8 cellular contexts compared by ENCODE assay signal in the genomic region with DNA sequence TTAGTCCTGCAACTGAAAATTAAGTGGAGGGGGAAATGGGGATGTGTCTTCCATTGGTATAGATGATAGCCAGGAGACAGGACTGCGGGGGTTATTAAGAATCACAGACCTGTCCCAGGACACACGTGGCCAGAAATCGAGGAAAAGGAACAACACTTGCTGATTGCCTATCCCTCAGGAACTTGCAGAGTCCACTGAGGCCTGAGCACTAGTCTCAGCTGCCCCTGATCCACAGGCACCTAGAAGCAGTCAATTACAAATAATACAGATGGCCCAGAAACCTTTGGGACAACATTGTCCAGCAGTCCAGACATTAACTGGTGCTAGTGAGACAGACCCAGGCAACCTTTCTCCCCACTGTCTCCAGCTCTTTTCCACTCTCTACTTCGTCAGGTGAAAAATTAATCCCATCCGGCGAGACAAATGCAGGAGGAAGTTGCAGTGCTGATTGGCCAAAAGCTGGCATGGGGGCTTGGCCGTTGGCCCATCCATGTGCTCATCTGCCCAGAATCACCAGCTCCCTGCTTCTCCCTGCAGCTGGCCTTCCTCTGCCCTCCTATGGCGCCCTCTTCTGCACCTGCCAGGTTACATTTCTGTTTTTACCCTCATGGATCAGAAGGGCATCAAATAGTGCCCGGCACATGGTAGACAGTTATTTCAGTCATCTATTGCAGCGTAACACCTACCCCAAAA. TPM values are rescaled to one million over a fixed set of nuclear protein-coding genes. Genes with fewer than 3 reads are reported as not detected.
DNase-seq lines count a peak whose midpoint lies in the region; ATAC-seq and TF ChIP-seq lines count a peak whose summit lies in the region.

No MANE protein-coding gene starts in this region.

- peak overlapping the region; percentile 6 for H3K27ac Mint-ChIP-seq in activated CD4-positive, alpha-beta memory T cell treated with anti-CD3 and anti-CD28 coated beads for 36 hours

- H3K36me3 Mint-ChIP-seq in activated CD4-positive, alpha-beta memory T cell treated with anti-CD3 and anti-CD28 coated beads for 36 hours, result peaks cover 4% of the 10 kb centered on the region

- TF ChIP-seq CTCF in GM10248 (IDR thresholded peaks at IDR 0.05; ENCODE audit: control extremely low read depth, extremely low read depth, low read depth, missing control alignments) (peak; percentile 40), heart left ventricle (IDR thresholded peaks at IDR 0.05) (peak; percentile 23 to 67 (median 50))

- H3K27me3 ChIP-seq in heart left ventricle, result no peaks in the 10 kb centered on the region

- peak in 2 of 4 donors; percentile 6 to 26 for ATAC-seq in heart left ventricle
- no peak for ATAC-seq in GM19455 (IDR thresholded peaks at IDR 0.05; ENCODE audit: unreplicated experiment)
- no peak for ATAC-seq in GM21717 (IDR thresholded peaks at IDR 0.05; ENCODE audit: unreplicated experiment)

- POLR2A ChIA-PET in GM10248 (lab: Yijun Ruan, JAX), result no interaction called here
- POLR2A ChIA-PET in activated CD4-positive, alpha-beta memory T cell treated with anti-CD3 and anti-CD28 coated beads for 36 hours (lab: Charles Lee), result interaction anchor here (1.0 kb wide), 1 partner anchor 88 kb away, joined by 5 read pairs; no protein-coding TSS in a partner anchor

- no peak for TF ChIP-seq POLR2A in heart left ventricle (IDR thresholded peaks at IDR 0.05)

- no peaks in the 10 kb centered on the region for H3K27me3 Mint-ChIP-seq in activated CD4-positive, alpha-beta memory T cell treated with anti-CD3 and anti-CD28 coated beads for 36 hours

- no peak overlapping the region for H3K4me3 Mint-ChIP-seq in activated CD4-positive, alpha-beta memory T cell treated with anti-CD3 and anti-CD28 coated beads for 36 hours

- H3K4me1 ChIP-seq in heart left ventricle, result peaks cover 0 to 40% (median 16%) of the 10 kb centered on the region in 12 donors

- H3K9me3 ChIP-seq in heart left ventricle, result no peaks in the 10 kb centered on the region

- H3K36me3 ChIP-seq in heart left ventricle, result no peaks in the 10 kb centered on the region

- DNase-seq in GM10248 (ENCODE audit: extremely low spot score) (no peak), NCI-H1694 (lab: John Stamatoyannopoulos, UW) (peak; percentile 41), heart left ventricle (peak; percentile 70 to 80 (median 75)), dedifferentiated amniotic fluid mesenchymal stem cell (ENCODE audit: extremely low spot score) (no peak)
- peak; percentile 82 for DNase-seq in activated CD4-positive, alpha-beta memory T cell treated with anti-CD3 and anti-CD28 coated beads for 36 hours
- DNase-seq in stimulated activated CD4-positive, alpha-beta T cell treated with anti-CD3 and anti-CD28 coated beads, Interleukin-1b, Interleukin-23, amount 100 ng/mL, for 48 hours, result peak; percentile 58

- peak overlapping the region in 8 of 12 donors; percentile 1 to 43 (median 19) for H3K27ac ChIP-seq in heart left ventricle

- 40 to 54% (median 53%) methylated on average over 10 of the region's 10 CpGs for WGBS in heart left ventricle, 4 donors

- no peaks in the 10 kb centered on the region for H3K9me3 Mint-ChIP-seq in activated CD4-positive, alpha-beta memory T cell treated with anti-CD3 and anti-CD28 coated beads for 36 hours

- H3K4me3 ChIP-seq in heart left ventricle, result no peak overlapping the region

- CTCF ChIA-PET in GM10248 (lab: Yijun Ruan, JAX), result interaction anchor here (0.8 to 2.4 kb wide), 15 partner anchors 9 to 94 kb away, joined by 3 to 14 read pairs (median 4); a partner anchor contains a TSS
- CTCF ChIA-PET in activated CD4-positive, alpha-beta memory T cell treated with anti-CD3 and anti-CD28 coated beads for 36 hours (lab: Charles Lee), result interaction anchor here (0.6 to 1.8 kb wide), 17 partner anchors 10 to 144 kb away, joined by 3 to 18 read pairs (median 3); a partner anchor contains a TSS

- intact Hi-C loops in activated CD4-positive, alpha-beta memory T cell treated with anti-CD3 and anti-CD28 coated beads for 36 hours (cut with micrococcal nuclease), result loop anchor here (1.0 kb wide), 1 partner anchor 89 kb away; no protein-coding TSS in a partner anchor
- intact Hi-C loops in heart left ventricle (cut with DNase I), result loop anchor here in 8 of 10 donors (1.0 to 10.0 kb wide), 8 partner anchors 54 to 90 kb away; no protein-coding TSS in a partner anchor

- peaks cover 21% of the 10 kb centered on the region for H3K4me1 Mint-ChIP-seq in activated CD4-positive, alpha-beta memory T cell treated with anti-CD3 and anti-CD28 coated beads for 36 hours (ENCODE audit: low read depth)

RNA-seq across cellular contexts. Expression of a gene that starts 3.5 kb away (rescaled TPM):
- total RNA-seq in activated CD4-positive, alpha-beta memory T cell treated with anti-CD3 and anti-CD28 coated beads for 36 hours, result 10 to 100 TPM; 76.6 to 78.0 TPM
- 10 to 100 TPM; 27.4 to 73.3 (median 44.8) TPM for total RNA-seq in heart left ventricle
- polyA plus RNA-seq in heart left ventricle, result 10 to 100 TPM; 10.6 to 37.2 TPM

Comparison
In these comparisons a context has a peak if more than half of its experiments do, and no peak if none do; other contexts are left out.
1. DNase-seq: peak in NCI-H1694 (single experiment), activated CD4-positive, alpha-beta memory T cell treated with anti-CD3 and anti-CD28 coated beads for 36 hours (single experiment), heart left ventricle (5 of 5) and stimulated activated CD4-positive, alpha-beta T cell treated with anti-CD3 and anti-CD28 coated beads, Interleukin-1b, Interleukin-23, amount 100 ng/mL, for 48 hours (single experiment); none in GM10248 (single experiment) and dedifferentiated amniotic fluid mesenchymal stem cell (single experiment).